In the genomic region with DNA sequence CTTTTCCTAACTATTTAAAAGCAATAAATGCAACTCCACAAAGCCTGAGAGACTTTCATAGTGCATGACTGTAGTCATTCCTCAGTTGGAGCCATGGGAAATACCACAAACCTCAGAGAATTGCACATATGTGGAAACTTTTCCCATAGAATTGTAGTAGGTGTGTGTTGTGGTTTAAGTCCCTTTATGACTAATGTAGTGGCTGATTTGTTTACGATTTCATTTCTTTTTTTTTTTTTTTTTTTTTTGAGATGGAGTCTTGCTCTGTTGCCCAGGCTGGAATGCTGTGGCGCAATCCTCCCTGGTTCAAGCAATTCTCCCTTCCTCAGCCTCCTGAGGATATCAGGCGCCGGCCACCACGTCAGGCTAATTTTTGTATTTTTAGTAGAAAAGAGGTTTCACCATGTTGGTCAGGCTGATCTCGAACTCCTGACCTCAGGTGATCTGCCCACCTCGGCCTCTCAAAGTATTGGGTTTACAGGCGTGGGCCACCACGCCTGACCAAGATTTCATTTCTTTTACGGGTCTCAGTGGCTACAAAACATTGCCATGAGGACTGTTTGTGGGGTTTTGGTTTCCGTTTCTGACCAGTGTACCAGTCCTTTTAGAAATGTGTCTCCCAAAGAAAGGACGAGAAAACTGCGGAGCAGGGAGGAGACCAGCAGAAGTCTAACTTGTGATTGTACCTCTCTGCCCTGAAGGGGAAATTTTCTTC, we compare ENCODE assay signal across 1 cellular context.
TF ChIP-seq lines count a peak whose summit lies in the region.

No MANE protein-coding gene starts in this region.

TF ChIP-seq in GM12878, 131 proteins besides CTCF, POLR2A, EP300 and RAD21 (continues in another document):
- TF ChIP-seq POU2F2 (IDR thresholded peaks at IDR 0.05; ENCODE audit: borderline replicate concordance, low read depth, low read length) (0 out of 3 replicates have a peak, but pooled peaks have one; percentile 23), KLF5 (IDR thresholded peaks at IDR 0.05; ENCODE audit: partially characterized antibody) (peak; percentile 48), JUNB (IDR thresholded peaks at IDR 0.05) (peak; percentile 88), RAD51 (IDR thresholded peaks at IDR 0.05) (no peak), ZNF217 (IDR thresholded peaks at IDR 0.05) (peak; percentile 89), SRF (IDR thresholded peaks at IDR 0.05; ENCODE audit: low read depth in 2 of 2, low read length in 2 of 2) (no peak), CEBPB (IDR thresholded peaks at IDR 0.05; ENCODE audit: borderline replicate concordance in 1 of 2, low read depth in 2 of 2, low read length in 2 of 2) (no peak; a peak in 1 of 4 replicates), EGR1 (IDR thresholded peaks at IDR 0.05; ENCODE audit: borderline replicate concordance in 1 of 2, low read depth in 2 of 2, low read length in 2 of 2) (no peak), TAF1 (IDR thresholded peaks at IDR 0.05; ENCODE audit: borderline replicate concordance, low read depth, low read length) (no peak), SREBF2 (IDR thresholded peaks at IDR 0.05; ENCODE audit: low read length) (no peak), EED (IDR thresholded peaks at IDR 0.05; ENCODE audit: low read depth) (peak; percentile 96), SMAD5 (IDR thresholded peaks at IDR 0.05; ENCODE audit: low read depth) (no peak), IKZF1 (conservative IDR thresholded peaks at IDR 0.05) (peak; percentile 92), PAX8 (IDR thresholded peaks at IDR 0.05) (no peak), BRCA1 (IDR thresholded peaks at IDR 0.05; ENCODE audit: low read depth, low read length) (no peak), RCOR1 (conservative IDR thresholded peaks at IDR 0.05; ENCODE audit: low read depth, low read length) (no peak)
- TF ChIP-seq, protein P1, sequence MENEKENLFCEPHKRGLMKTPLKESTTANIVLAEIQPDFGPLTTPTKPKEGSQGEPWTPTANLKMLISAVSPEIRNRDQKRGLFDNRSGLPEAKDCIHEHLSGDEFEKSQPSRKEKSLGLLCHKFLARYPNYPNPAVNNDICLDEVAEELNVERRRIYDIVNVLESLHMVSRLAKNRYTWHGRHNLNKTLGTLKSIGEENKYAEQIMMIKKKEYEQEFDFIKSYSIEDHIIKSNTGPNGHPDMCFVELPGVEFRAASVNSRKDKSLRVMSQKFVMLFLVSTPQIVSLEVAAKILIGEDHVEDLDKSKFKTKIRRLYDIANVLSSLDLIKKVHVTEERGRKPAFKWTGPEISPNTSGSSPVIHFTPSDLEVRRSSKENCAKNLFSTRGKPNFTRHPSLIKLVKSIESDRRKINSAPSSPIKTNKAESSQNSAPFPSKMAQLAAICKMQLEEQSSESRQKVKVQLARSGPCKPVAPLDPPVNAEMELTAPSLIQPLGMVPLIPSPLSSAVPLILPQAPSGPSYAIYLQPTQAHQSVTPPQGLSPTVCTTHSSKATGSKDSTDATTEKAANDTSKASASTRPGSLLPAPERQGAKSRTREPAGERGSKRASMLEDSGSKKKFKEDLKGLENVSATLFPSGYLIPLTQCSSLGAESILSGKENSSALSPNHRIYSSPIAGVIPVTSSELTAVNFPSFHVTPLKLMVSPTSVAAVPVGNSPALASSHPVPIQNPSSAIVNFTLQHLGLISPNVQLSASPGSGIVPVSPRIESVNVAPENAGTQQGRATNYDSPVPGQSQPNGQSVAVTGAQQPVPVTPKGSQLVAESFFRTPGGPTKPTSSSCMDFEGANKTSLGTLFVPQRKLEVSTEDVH (IDR thresholded peaks at IDR 0.05; ENCODE audit: low read depth, partially characterized antibody), result no peak
- TF ChIP-seq, protein P2, sequence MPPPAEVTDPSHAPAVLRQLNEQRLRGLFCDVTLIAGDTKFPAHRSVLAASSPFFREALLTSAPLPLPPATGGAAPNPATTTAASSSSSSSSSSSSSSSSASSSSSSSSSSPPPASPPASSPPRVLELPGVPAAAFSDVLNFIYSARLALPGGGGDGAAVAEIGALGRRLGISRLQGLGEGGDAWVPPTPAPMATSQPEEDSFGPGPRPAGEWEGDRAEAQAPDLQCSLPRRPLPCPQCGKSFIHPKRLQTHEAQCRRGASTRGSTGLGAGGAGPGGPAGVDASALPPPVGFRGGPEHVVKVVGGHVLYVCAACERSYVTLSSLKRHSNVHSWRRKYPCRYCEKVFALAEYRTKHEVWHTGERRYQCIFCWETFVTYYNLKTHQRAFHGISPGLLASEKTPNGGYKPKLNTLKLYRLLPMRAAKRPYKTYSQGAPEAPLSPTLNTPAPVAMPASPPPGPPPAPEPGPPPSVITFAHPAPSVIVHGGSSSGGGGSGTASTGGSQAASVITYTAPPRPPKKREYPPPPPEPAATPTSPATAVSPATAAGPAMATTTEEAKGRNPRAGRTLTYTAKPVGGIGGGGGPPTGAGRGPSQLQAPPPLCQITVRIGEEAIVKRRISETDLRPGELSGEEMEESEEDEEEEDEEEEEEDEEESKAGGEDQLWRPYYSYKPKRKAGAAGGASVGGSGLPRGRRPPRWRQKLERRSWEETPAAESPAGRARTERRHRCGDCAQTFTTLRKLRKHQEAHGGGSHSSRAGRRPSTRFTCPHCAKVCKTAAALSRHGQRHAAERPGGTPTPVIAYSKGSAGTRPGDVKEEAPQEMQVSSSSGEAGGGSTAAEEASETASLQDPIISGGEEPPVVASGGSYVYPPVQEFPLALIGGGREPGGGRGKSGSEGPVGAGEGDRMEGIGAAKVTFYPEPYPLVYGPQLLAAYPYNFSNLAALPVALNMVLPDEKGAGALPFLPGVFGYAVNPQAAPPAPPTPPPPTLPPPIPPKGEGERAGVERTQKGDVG (CRISPR knock-in tag; IDR thresholded peaks at IDR 0.05), result no peak
- TF ChIP-seq, protein P3, sequence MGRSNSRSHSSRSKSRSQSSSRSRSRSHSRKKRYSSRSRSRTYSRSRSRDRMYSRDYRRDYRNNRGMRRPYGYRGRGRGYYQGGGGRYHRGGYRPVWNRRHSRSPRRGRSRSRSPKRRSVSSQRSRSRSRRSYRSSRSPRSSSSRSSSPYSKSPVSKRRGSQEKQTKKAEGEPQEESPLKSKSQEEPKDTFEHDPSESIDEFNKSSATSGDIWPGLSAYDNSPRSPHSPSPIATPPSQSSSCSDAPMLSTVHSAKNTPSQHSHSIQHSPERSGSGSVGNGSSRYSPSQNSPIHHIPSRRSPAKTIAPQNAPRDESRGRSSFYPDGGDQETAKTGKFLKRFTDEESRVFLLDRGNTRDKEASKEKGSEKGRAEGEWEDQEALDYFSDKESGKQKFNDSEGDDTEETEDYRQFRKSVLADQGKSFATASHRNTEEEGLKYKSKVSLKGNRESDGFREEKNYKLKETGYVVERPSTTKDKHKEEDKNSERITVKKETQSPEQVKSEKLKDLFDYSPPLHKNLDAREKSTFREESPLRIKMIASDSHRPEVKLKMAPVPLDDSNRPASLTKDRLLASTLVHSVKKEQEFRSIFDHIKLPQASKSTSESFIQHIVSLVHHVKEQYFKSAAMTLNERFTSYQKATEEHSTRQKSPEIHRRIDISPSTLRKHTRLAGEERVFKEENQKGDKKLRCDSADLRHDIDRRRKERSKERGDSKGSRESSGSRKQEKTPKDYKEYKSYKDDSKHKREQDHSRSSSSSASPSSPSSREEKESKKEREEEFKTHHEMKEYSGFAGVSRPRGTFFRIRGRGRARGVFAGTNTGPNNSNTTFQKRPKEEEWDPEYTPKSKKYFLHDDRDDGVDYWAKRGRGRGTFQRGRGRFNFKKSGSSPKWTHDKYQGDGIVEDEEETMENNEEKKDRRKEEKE (IDR thresholded peaks at IDR 0.05), result no peak
- TF ChIP-seq, protein P4, sequence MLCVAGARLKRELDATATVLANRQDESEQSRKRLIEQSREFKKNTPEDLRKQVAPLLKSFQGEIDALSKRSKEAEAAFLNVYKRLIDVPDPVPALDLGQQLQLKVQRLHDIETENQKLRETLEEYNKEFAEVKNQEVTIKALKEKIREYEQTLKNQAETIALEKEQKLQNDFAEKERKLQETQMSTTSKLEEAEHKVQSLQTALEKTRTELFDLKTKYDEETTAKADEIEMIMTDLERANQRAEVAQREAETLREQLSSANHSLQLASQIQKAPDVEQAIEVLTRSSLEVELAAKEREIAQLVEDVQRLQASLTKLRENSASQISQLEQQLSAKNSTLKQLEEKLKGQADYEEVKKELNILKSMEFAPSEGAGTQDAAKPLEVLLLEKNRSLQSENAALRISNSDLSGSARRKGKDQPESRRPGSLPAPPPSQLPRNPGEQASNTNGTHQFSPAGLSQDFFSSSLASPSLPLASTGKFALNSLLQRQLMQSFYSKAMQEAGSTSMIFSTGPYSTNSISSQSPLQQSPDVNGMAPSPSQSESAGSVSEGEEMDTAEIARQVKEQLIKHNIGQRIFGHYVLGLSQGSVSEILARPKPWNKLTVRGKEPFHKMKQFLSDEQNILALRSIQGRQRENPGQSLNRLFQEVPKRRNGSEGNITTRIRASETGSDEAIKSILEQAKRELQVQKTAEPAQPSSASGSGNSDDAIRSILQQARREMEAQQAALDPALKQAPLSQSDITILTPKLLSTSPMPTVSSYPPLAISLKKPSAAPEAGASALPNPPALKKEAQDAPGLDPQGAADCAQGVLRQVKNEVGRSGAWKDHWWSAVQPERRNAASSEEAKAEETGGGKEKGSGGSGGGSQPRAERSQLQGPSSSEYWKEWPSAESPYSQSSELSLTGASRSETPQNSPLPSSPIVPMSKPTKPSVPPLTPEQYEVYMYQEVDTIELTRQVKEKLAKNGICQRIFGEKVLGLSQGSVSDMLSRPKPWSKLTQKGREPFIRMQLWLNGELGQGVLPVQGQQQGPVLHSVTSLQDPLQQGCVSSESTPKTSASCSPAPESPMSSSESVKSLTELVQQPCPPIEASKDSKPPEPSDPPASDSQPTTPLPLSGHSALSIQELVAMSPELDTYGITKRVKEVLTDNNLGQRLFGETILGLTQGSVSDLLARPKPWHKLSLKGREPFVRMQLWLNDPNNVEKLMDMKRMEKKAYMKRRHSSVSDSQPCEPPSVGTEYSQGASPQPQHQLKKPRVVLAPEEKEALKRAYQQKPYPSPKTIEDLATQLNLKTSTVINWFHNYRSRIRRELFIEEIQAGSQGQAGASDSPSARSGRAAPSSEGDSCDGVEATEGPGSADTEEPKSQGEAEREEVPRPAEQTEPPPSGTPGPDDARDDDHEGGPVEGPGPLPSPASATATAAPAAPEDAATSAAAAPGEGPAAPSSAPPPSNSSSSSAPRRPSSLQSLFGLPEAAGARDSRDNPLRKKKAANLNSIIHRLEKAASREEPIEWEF (IDR thresholded peaks at IDR 0.05; ENCODE audit: insufficient replicate concordance, low read depth, low read length), result peak; percentile 83
- TF ChIP-seq, protein P5, sequence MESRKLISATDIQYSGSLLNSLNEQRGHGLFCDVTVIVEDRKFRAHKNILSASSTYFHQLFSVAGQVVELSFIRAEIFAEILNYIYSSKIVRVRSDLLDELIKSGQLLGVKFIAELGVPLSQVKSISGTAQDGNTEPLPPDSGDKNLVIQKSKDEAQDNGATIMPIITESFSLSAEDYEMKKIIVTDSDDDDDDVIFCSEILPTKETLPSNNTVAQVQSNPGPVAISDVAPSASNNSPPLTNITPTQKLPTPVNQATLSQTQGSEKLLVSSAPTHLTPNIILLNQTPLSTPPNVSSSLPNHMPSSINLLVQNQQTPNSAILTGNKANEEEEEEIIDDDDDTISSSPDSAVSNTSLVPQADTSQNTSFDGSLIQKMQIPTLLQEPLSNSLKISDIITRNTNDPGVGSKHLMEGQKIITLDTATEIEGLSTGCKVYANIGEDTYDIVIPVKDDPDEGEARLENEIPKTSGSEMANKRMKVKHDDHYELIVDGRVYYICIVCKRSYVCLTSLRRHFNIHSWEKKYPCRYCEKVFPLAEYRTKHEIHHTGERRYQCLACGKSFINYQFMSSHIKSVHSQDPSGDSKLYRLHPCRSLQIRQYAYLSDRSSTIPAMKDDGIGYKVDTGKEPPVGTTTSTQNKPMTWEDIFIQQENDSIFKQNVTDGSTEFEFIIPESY (IDR thresholded peaks at IDR 0.05), result no peak
- TF ChIP-seq, protein P6, sequence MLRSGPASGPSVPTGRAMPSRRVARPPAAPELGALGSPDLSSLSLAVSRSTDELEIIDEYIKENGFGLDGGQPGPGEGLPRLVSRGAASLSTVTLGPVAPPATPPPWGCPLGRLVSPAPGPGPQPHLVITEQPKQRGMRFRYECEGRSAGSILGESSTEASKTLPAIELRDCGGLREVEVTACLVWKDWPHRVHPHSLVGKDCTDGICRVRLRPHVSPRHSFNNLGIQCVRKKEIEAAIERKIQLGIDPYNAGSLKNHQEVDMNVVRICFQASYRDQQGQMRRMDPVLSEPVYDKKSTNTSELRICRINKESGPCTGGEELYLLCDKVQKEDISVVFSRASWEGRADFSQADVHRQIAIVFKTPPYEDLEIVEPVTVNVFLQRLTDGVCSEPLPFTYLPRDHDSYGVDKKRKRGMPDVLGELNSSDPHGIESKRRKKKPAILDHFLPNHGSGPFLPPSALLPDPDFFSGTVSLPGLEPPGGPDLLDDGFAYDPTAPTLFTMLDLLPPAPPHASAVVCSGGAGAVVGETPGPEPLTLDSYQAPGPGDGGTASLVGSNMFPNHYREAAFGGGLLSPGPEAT (IDR thresholded peaks at IDR 0.05; ENCODE audit: low read depth), result peak; percentile 93
- TF ChIP-seq, protein P7, sequence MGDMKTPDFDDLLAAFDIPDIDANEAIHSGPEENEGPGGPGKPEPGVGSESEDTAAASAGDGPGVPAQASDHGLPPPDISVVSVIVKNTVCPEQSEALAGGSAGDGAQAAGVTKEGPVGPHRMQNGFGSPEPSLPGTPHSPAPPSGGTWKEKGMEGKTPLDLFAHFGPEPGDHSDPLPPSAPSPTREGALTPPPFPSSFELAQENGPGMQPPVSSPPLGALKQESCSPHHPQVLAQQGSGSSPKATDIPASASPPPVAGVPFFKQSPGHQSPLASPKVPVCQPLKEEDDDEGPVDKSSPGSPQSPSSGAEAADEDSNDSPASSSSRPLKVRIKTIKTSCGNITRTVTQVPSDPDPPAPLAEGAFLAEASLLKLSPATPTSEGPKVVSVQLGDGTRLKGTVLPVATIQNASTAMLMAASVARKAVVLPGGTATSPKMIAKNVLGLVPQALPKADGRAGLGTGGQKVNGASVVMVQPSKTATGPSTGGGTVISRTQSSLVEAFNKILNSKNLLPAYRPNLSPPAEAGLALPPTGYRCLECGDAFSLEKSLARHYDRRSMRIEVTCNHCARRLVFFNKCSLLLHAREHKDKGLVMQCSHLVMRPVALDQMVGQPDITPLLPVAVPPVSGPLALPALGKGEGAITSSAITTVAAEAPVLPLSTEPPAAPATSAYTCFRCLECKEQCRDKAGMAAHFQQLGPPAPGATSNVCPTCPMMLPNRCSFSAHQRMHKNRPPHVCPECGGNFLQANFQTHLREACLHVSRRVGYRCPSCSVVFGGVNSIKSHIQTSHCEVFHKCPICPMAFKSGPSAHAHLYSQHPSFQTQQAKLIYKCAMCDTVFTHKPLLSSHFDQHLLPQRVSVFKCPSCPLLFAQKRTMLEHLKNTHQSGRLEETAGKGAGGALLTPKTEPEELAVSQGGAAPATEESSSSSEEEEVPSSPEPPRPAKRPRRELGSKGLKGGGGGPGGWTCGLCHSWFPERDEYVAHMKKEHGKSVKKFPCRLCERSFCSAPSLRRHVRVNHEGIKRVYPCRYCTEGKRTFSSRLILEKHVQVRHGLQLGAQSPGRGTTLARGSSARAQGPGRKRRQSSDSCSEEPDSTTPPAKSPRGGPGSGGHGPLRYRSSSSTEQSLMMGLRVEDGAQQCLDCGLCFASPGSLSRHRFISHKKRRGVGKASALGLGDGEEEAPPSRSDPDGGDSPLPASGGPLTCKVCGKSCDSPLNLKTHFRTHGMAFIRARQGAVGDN (IDR thresholded peaks at IDR 0.05), result no peak
